ENCODE assay signal across 16 cellular contexts in the genomic region with DNA sequence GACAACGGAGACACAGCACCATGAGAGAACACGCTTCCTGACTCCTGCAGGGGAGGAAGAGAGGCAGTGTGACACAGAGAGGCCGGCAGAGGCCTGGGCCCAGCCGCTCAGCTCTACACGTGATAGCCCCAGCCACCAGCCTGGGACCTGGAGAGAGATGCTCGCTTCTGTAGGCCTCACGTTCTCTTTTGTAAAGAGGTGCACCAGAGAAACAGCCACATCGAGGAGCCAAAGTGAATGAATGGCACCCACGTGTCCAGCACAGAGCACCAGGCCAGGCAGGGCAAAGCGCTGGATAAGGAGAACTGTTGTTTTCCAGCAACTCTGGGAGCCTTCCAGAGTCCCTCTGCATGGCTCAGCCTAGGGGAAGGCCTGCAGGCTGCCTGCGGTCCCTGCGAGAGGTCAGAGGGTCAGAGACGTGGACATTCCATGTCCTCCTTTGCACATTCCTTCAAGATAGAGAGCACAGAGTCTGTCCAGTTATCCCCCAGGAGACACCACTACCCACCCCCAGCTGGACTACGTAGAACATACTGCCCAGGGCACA. TPM values are rescaled to one million over a fixed set of nuclear protein-coding genes. Genes with fewer than 3 reads are reported as not detected.
DNase-seq lines count a peak whose midpoint lies in the region; ATAC-seq and TF ChIP-seq lines count a peak whose summit lies in the region.
"Had no signal": no experiment of that assay in that cellular context is flagged by ENCODE, and none has a peak within 500 bp of the region (broad histone marks: within the 10 kb centered on the region; RNA-seq: fewer than 3 reads in every experiment).

No MANE protein-coding gene starts in this region.

- H3K9me3 ChIP-seq in right cardiac atrium (ENCODE audit: control insufficient read depth, low read length), result no peaks in the 10 kb centered on the region
- H3K9me3 ChIP-seq in vagina, result no peaks in the 10 kb centered on the region
- H3K9me3 ChIP-seq: ovary had no signal

- no peak overlapping the region for H3K4me3 Mint-ChIP-seq in nephron progenitor cell
- H3K4me3 Mint-ChIP-seq: central memory CD8-positive, alpha-beta T cell; stimulated activated memory B cell treated with anti-CD40 and anti-IgM and Interleukin-4, amounts not matched to agents 10 μg/mL and 1 μg/mL and 100 μg/mL, for 72 hours had no signal

- ATAC-seq in right cardiac atrium (peak; percentile 1 to 2), GM18519 (IDR thresholded peaks at IDR 0.05; ENCODE audit: low FRiP score, unreplicated experiment) (no peak)
- ATAC-seq: stimulated activated memory B cell treated with anti-CD40 and anti-IgM and Interleukin-4, amounts not matched to agents 10 μg/mL and 1 μg/mL and 100 μg/mL, for 72 hours had no signal

- no peaks in the 10 kb centered on the region for H3K27me3 ChIP-seq in right cardiac atrium (ENCODE audit: control insufficient read depth, insufficient read depth)
- H3K27me3 ChIP-seq in vagina, result no peaks in the 10 kb centered on the region
- H3K27me3 ChIP-seq: ovary had no signal

- H3K4me1 ChIP-seq in right cardiac atrium (ENCODE audit: control insufficient read depth, insufficient read depth, low read length) (peaks cover 51% of the 10 kb centered on the region), vagina (peaks cover 71% of the 10 kb centered on the region)

- H3K4me1 Mint-ChIP-seq in nephron progenitor cell, result peaks cover 32% of the 10 kb centered on the region
- H3K4me1 Mint-ChIP-seq: central memory CD8-positive, alpha-beta T cell had no signal

- TF ChIP-seq POLR2A in vagina (IDR thresholded peaks at IDR 0.05), result no peak

- peaks cover 46% of the 10 kb centered on the region for H3K27me3 Mint-ChIP-seq in nephron progenitor cell (ENCODE audit: low read depth, poor library complexity)

- TF ChIP-seq CTCF in vagina (IDR thresholded peaks at IDR 0.05), result no peak
- TF ChIP-seq CTCF in nephron progenitor cell (IDR thresholded peaks at IDR 0.05), result no peak

- intact Hi-C loops in right cardiac atrium (cut with DNase I), result no loop called here
- intact Hi-C loops in vagina (cut with DNase I), result no loop called here

- no peaks in the 10 kb centered on the region for H3K36me3 Mint-ChIP-seq in nephron progenitor cell (ENCODE audit: low read depth)
- H3K36me3 Mint-ChIP-seq: stimulated activated memory B cell treated with anti-CD40 and anti-IgM and Interleukin-4, amounts not matched to agents 10 μg/mL and 1 μg/mL and 100 μg/mL, for 72 hours had no signal

- H3K27ac Mint-ChIP-seq in nephron progenitor cell, result no peak overlapping the region
- H3K27ac Mint-ChIP-seq: stimulated activated memory B cell treated with anti-CD40 and anti-IgM and Interleukin-4, amounts not matched to agents 10 μg/mL and 1 μg/mL and 100 μg/mL, for 72 hours had no signal

- H3K36me3 ChIP-seq in vagina, result no peaks in the 10 kb centered on the region
- H3K36me3 ChIP-seq: ovary had no signal

- H3K9me3 Mint-ChIP-seq in nephron progenitor cell, result no peaks in the 10 kb centered on the region
- H3K9me3 Mint-ChIP-seq: central memory CD8-positive, alpha-beta T cell; stimulated activated memory B cell treated with anti-CD40 and anti-IgM and Interleukin-4, amounts not matched to agents 10 μg/mL and 1 μg/mL and 100 μg/mL, for 72 hours had no signal

- DNase-seq in caudate nucleus (lab: John Stamatoyannopoulos, UW) (peak in 11 of 61 donors; percentile 19 to 54 (median 39)), right cardiac atrium (peak in 2 of 3 donors; percentile 64 to 69), pons (ENCODE audit: low spot score) (peak; percentile 84), vagina (ENCODE audit: extremely low spot score in 2 of 2) (no peak), nephron progenitor cell (no peak), AG08395 (ENCODE audit: low spot score) (no peak)
- DNase-seq: activated CD4-positive, alpha-beta T cell treated with anti-CD3 and anti-CD28 coated beads, Interleukin-2, amount 50 U/mL, for 1 hour; activated effector memory CD4-positive, alpha-beta T cell treated with Interleukin-2 at 50 U/mL for 16 hours; NCI-H2171; stimulated activated CD4-positive, alpha-beta T cell treated with anti-CD3 and anti-CD28 coated beads, Interleukin-2, amount 100 ng/mL, for 48 hours; T-helper 1 cell had no signal

- no peak overlapping the region for H3K4me3 ChIP-seq in right cardiac atrium (ENCODE audit: low read length)
- H3K4me3 ChIP-seq in vagina, result no peak overlapping the region
- H3K4me3 ChIP-seq: ovary had no signal

- 55% methylated on average over 14 of the region's 14 CpGs for WGBS in right cardiac atrium

- H3K27ac ChIP-seq in caudate nucleus (ENCODE audit: low read depth, low read length) (peak overlapping the region; percentile 67), right cardiac atrium (ENCODE audit: low read length) (peak overlapping the region; percentile 71), vagina (peak overlapping the region; percentile 27)
- H3K27ac ChIP-seq: ovary had no signal

RNA-seq across cellular contexts. Expression of gene LIMS2, which starts 14.2 kb away (rescaled TPM):
- 100 to 1,000 TPM; 163 to 224 (median 209) TPM for total RNA-seq in right cardiac atrium
- 178 TPM for polyA plus RNA-seq in right cardiac atrium
- total RNA-seq in vagina, result 44.2 TPM
- polyA plus RNA-seq: keratinocyte had no signal

RNA-seq across cellular contexts. Expression of gene GPR17, which starts 15.2 kb away (rescaled TPM):
- total RNA-seq in right cardiac atrium (under 1 TPM in 2 of 4 donors, not detected in 2; 0.31 to 0.40 TPM), vagina (not detected)
- 4.0 TPM for polyA plus RNA-seq in right cardiac atrium
- total RNA-seq: ovary had no signal
- polyA plus RNA-seq: keratinocyte had no signal

RNA-seq across cellular contexts. Expression of gene SFT2D3, which starts 40.2 kb away (rescaled TPM):
- 1 to 10 TPM; 3.6 to 5.0 (median 4.4) TPM for total RNA-seq in right cardiac atrium
- polyA plus RNA-seq in right cardiac atrium, result 3.3 TPM
- total RNA-seq in vagina, result 3.7 TPM

Comparison
In these comparisons a context has a peak if more than half of its experiments do, and no peak if none do; other contexts are left out.
1. DNase-seq: peak in right cardiac atrium (2 of 3) and pons (single experiment); none in vagina (0 of 2), nephron progenitor cell (single experiment) and AG08395 (single experiment).
2. Peak in every context shown above with its lines, with median percentiles within 50 percentile points of each other: H3K27ac ChIP-seq.